Comparison of ENCODE assay signal across 8 cellular contexts in the genomic region with DNA sequence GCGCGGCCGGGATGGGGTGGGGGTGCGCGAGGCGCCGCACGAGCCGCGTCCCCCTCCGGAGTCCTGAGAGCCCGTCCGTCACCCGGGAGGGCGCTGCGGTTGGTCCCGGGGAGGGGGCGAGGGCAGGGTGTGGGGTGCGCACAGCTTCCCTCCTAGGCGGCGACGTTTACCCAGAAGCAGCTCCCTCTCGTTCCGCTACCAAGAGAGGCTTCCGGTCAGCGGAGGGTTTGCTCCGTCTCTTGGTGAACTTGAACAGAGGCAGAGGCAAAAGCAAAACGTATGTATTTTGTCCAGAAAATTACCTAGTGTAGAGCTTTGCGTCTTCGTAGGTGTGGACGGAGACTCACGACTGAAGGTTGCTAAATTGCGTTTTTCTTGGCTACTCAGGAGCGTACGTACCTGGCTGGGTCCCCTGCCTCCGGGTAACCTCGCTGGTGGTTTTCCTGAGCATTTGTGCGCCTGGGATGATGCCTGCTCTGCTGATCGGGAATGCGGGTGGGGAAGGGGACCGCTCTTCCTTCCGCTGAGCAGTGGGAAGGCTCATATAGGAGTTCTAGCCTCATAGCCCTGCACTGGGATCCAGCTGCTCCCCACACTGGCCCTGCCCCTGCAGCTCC. TPM values are rescaled to one million over a fixed set of nuclear protein-coding genes. Genes with fewer than 3 reads are reported as not detected.
DNase-seq lines count a peak whose midpoint lies in the region; ATAC-seq and TF ChIP-seq lines count a peak whose summit lies in the region.

No MANE protein-coding gene starts in this region.

- peak; percentile 42; the same call in 1 of the 3 replicates for ATAC-seq in RWPE2 (ENCODE audit: low read depth)
- peak; percentile 36 to 38 for ATAC-seq in left cardiac atrium
- ATAC-seq in GM18868 (IDR thresholded peaks at IDR 0.05; ENCODE audit: unreplicated experiment) = no peak

- H3K36me3 ChIP-seq in RWPE2 (ENCODE audit: low read depth) = no peaks in the 10 kb centered on the region
- no peaks in the 10 kb centered on the region for H3K36me3 ChIP-seq in parathyroid adenoma (ENCODE audit: control insufficient read depth, insufficient read depth, low read length)

- no peaks in the 10 kb centered on the region for H3K4me1 ChIP-seq in RWPE2 (ENCODE audit: insufficient read depth, poor library complexity, severe bottlenecking)
- H3K4me1 ChIP-seq in parathyroid adenoma = peaks cover 8% of the 10 kb centered on the region

- H3K9ac ChIP-seq in parathyroid adenoma = no peak overlapping the region

- H3K4me3 ChIP-seq in RWPE2 (ENCODE audit: severe bottlenecking) = peak overlapping the region; percentile 44
- peak overlapping the region; percentile 39 for H3K4me3 ChIP-seq in parathyroid adenoma (ENCODE audit: low read depth, low read length)

- peaks cover 45% of the 10 kb centered on the region for H3K27me3 ChIP-seq in RWPE2 (ENCODE audit: insufficient read depth, poor library complexity, severe bottlenecking)
- no peaks in the 10 kb centered on the region for H3K27me3 ChIP-seq in parathyroid adenoma (ENCODE audit: control insufficient read depth, insufficient read depth, low read length)

- peak; percentile 32 for DNase-seq in ELF-1 (ENCODE audit: low read depth, low spot score)
- DNase-seq in RWPE2 (ENCODE audit: low spot score) = no peak
- DNase-seq in left cardiac atrium = no peak
- DNase-seq in foreskin melanocyte = no peak
- no peak for DNase-seq in activated gamma-delta T cell treated with Interleukin-2 at 50 U/mL for 16 hours
- DNase-seq in activated CD4-positive, alpha-beta T cell treated with anti-CD3 and anti-CD28 coated beads for 1 hour = no peak

- intact Hi-C loops in left cardiac atrium (cut with DNase I) = loop anchor here in 1 of 2 donors (10.0 kb wide), 1 partner anchor 344 kb away; no protein-coding TSS in a partner anchor

- TF ChIP-seq CTCF in RWPE2 (IDR thresholded peaks at IDR 0.05; ENCODE audit: poor library complexity, severe bottlenecking) (no peak), parathyroid adenoma (IDR thresholded peaks at IDR 0.05) (no peak)

- no peaks in the 10 kb centered on the region for H3K79me2 ChIP-seq in parathyroid adenoma

- H3K4me2 ChIP-seq in parathyroid adenoma (ENCODE audit: low read length) = peak overlapping the region; percentile 66

- H3K27ac ChIP-seq in RWPE2 (ENCODE audit: poor library complexity, severe bottlenecking) (no peak overlapping the region), parathyroid adenoma (no peak overlapping the region)

- no peaks in the 10 kb centered on the region for H3K9me3 ChIP-seq in RWPE2 (ENCODE audit: severe bottlenecking)
- H3K9me3 ChIP-seq in parathyroid adenoma (ENCODE audit: control insufficient read depth, low read length) = no peaks in the 10 kb centered on the region

- H2AFZ ChIP-seq in parathyroid adenoma = peak overlapping the region; percentile 77

RNA-seq across cellular contexts. Expression of a gene that starts 0.8 kb away (rescaled TPM):
- 10 to 100 TPM in 1 of 2 donors, 1 to 10 TPM in 1; 2.6 to 10.1 TPM for total RNA-seq in left cardiac atrium
